ENCODE assay signal across 11 cellular contexts in the genomic region with DNA sequence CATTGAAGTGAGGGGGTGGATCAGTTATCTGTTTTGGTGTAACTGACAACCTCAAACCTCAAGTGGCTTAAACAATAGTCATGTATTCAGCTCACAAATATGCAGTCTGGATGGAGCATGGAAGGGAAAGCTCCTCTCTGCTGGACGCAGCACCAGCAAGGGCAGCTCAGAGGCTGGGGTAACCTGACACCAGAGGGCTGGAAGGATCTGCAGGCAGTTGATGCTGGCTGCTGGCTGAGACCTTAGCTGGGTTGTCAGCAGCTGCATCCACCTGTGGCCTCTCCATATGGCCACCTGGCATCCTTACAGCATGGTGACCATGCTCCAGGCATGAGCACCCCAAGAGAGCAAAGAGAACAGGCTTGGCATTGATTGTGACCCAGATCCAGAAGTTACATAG. TPM values are rescaled to one million over a fixed set of nuclear protein-coding genes. Genes with fewer than 3 reads are reported as not detected.
DNase-seq lines count a peak whose midpoint lies in the region; ATAC-seq, FAIRE-seq and TF ChIP-seq lines count a peak whose summit lies in the region.
"Had no signal": no experiment of that assay in that cellular context is flagged by ENCODE, and none has a peak within 500 bp of the region (broad histone marks: within the 10 kb centered on the region; RNA-seq: fewer than 3 reads in every experiment).

No MANE protein-coding gene starts in this region.

- H3K27me3 Mint-ChIP-seq in glutamatergic neuron (ENCODE audit: unreplicated experiment) = peaks cover 3% of the 10 kb centered on the region

- peaks cover 15% of the 10 kb centered on the region for H3K4me1 Mint-ChIP-seq in glutamatergic neuron (ENCODE audit: low read depth, unreplicated experiment)

- H3K9me3 Mint-ChIP-seq in glutamatergic neuron (ENCODE audit: unreplicated experiment) = peaks cover 4% of the 10 kb centered on the region
- H3K9me3 Mint-ChIP-seq: CD8-positive, alpha-beta memory T cell had no signal

- H3K4me3 Mint-ChIP-seq in glutamatergic neuron (ENCODE audit: unreplicated experiment) = no peak overlapping the region
- H3K4me3 Mint-ChIP-seq: CD8-positive, alpha-beta memory T cell had no signal

- H3K9me3 ChIP-seq in SJCRH30 (replicated peaks) = no peaks in the 10 kb centered on the region

- H3K27me3 ChIP-seq in SJCRH30 = no peaks in the 10 kb centered on the region

- peak; percentile 33 for DNase-seq in COLO668 (lab: John Stamatoyannopoulos, UW; ENCODE audit: unreplicated experiment)
- peak; percentile 8 for DNase-seq in HEK293T (ENCODE audit: extremely low spot score)
- DNase-seq in SJCRH30 = peak; percentile 27 to 35
- DNase-seq in glutamatergic neuron = peak; percentile 58
- no peak for DNase-seq in frontal cortex (ENCODE audit: low spot score in 2 of 2)
- DNase-seq in omental fat pad (ENCODE audit: low spot score) = no peak
- no peak for DNase-seq in T-helper 1 cell
- DNase-seq: CD8-positive, alpha-beta memory T cell had no signal

- no peak overlapping the region for H3K27ac ChIP-seq in SJCRH30

- peaks cover 6% of the 10 kb centered on the region for H3K36me3 Mint-ChIP-seq in glutamatergic neuron (ENCODE audit: unreplicated experiment)
- H3K36me3 Mint-ChIP-seq: CD8-positive, alpha-beta memory T cell had no signal

- FAIRE-seq in frontal cortex (lab: Jason Lieb, UNC) = no peak
- FAIRE-seq: colon had no signal

- no peak overlapping the region for H3K4me3 ChIP-seq in SJCRH30

- CTCF ChIA-PET in HEK293T (lab: Yijun Ruan, JAX) = interaction anchor here (1.3 kb wide), 1 partner anchor 330 kb away, joined by 3 read pairs; no protein-coding TSS in a partner anchor

- H3K4me1 ChIP-seq in SJCRH30 = no peaks in the 10 kb centered on the region

- peak overlapping the region; percentile 49 for H3K27ac Mint-ChIP-seq in glutamatergic neuron (ENCODE audit: unreplicated experiment)
- H3K27ac Mint-ChIP-seq: CD8-positive, alpha-beta memory T cell had no signal

- ATAC-seq in GM21717 (IDR thresholded peaks at IDR 0.05; ENCODE audit: unreplicated experiment) = no peak
- no peak for ATAC-seq in omental fat pad (ENCODE audit: low FRiP score)

- POLR2A ChIA-PET in HEK293T (lab: Yijun Ruan, JAX) = interaction anchor here (1.3 kb wide), 1 partner anchor 366 kb away, joined by 3 read pairs; no protein-coding TSS in a partner anchor

- no peaks in the 10 kb centered on the region for H3K36me3 ChIP-seq in SJCRH30

- TF ChIP-seq CTCF in glutamatergic neuron (IDR thresholded peaks at IDR 0.05; ENCODE audit: partially characterized antibody, unreplicated experiment) (no peak), omental fat pad (IDR thresholded peaks at IDR 0.05) (no peak)

TF ChIP-seq in HEK293T, 16 proteins besides CTCF, POLR2A, EP300 and RAD21:
- no peak for TF ChIP-seq NFRKB (IDR thresholded peaks at IDR 0.05)
- no peak for TF ChIP-seq ZNF384 (IDR thresholded peaks at IDR 0.05)
- no peak for TF ChIP-seq SUZ12 (IDR thresholded peaks at IDR 0.05)
- TF ChIP-seq FOXA1 (IDR thresholded peaks at IDR 0.05) = no peak
- TF ChIP-seq TARDBP (IDR thresholded peaks at IDR 0.05) = no peak
TF ChIP-seq in HEK293T: peak in this region for 0.

RNA-seq across cellular contexts. Expression of a gene that starts 46.7 kb away (rescaled TPM):
- not detected in 2 replicates for total RNA-seq in SJCRH30 (2014; rRNA removed; shearing (Covaris generic))
- total RNA-seq in glutamatergic neuron (ENCODE audit: unreplicated experiment) = not detected
- 1.6 TPM for total RNA-seq in frontal cortex
- under 1 TPM in 2 of 4 donors, not detected in 2; 0.19 to 0.63 TPM for total RNA-seq in omental fat pad
- total RNA-seq: mononuclear cell had no signal

Comparison
In these comparisons a context has a peak if more than half of its experiments do, and no peak if none do; other contexts are left out.
1. DNase-seq: peak in COLO668 (single experiment), HEK293T (single experiment), SJCRH30 (2 of 2) and glutamatergic neuron (single experiment); none in frontal cortex (0 of 2), omental fat pad (single experiment) and T-helper 1 cell (0 of 5).